ENCODE assay signal across 1 cellular context in the genomic region with DNA sequence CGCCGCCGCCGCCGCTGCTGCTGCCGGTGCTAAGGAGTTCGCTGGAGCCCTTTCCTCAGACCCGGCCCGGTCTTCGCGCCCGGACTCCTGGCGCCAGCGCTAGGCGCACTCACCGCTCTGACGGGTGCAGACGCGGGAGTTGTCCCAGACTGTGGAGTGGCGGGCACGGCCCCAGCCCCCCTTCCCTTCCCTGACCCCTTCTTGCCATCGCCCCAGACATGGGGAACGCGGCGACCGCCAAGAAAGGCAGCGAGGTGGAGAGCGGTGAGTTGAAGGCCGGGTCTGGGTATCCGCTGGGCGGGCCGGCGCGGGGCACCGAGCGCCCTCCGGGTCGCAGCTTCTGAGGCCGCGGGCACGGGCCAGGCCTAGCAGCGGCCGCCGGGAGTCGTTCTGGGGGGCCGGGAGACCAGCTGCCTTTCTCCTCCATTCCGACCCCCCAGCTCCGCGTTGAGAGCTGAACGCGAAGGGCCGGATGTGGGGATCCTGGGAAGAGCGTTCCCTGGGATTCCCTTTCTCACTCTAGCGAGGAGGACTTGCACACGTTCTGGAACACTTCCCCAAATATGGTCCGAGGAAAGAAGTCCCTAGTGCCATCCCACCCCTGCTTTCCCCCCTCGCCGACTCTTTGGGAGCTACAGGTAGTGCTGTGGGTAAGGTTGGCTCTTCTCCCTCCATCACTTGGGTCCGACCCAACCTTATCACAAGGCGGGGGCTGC.
TF ChIP-seq lines count a peak whose summit lies in the region.

No MANE protein-coding gene starts in this region.

TF ChIP-seq in GM23338, 12 proteins besides CTCF, POLR2A, EP300 and RAD21 (continued from another document):
- TF ChIP-seq ZNF462 (CRISPR knock-in tag; IDR thresholded peaks at IDR 0.05) (no peak), STAT1 (IDR thresholded peaks at IDR 0.05; ENCODE audit: unreplicated experiment) (no peak), ETS1 (IDR thresholded peaks at IDR 0.05) (no peak), EZH2 (IDR thresholded peaks at IDR 0.05; ENCODE audit: low read depth, unreplicated experiment) (no peak)
TF ChIP-seq in GM23338: peak in this region for 0.
